1 cellular context compared by ENCODE assay signal in the genomic region with DNA sequence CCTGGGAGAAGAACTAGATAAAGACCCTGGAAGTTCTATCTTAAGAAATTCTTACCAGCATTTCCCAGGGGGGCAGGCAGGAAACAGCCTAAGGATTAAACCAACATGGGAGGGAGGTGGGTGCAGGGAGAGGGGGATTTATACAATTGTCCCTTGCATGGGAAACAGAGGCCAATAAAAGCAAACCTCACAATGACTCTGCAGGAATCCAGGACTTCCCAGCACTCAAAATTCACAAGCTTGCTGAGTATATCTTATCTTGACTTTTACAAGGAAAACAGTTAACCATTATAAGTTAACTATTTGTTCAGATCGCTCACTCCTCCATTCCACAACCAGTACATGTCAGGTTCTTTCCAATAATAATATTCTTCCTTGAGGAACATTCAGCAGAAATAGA.
TF ChIP-seq lines count a peak whose summit lies in the region.

No MANE protein-coding gene starts in this region.

TF ChIP-seq in HEK293, 187 proteins besides CTCF, POLR2A, EP300 and RAD21 (continued from another document):
- TF ChIP-seq, protein P1, sequence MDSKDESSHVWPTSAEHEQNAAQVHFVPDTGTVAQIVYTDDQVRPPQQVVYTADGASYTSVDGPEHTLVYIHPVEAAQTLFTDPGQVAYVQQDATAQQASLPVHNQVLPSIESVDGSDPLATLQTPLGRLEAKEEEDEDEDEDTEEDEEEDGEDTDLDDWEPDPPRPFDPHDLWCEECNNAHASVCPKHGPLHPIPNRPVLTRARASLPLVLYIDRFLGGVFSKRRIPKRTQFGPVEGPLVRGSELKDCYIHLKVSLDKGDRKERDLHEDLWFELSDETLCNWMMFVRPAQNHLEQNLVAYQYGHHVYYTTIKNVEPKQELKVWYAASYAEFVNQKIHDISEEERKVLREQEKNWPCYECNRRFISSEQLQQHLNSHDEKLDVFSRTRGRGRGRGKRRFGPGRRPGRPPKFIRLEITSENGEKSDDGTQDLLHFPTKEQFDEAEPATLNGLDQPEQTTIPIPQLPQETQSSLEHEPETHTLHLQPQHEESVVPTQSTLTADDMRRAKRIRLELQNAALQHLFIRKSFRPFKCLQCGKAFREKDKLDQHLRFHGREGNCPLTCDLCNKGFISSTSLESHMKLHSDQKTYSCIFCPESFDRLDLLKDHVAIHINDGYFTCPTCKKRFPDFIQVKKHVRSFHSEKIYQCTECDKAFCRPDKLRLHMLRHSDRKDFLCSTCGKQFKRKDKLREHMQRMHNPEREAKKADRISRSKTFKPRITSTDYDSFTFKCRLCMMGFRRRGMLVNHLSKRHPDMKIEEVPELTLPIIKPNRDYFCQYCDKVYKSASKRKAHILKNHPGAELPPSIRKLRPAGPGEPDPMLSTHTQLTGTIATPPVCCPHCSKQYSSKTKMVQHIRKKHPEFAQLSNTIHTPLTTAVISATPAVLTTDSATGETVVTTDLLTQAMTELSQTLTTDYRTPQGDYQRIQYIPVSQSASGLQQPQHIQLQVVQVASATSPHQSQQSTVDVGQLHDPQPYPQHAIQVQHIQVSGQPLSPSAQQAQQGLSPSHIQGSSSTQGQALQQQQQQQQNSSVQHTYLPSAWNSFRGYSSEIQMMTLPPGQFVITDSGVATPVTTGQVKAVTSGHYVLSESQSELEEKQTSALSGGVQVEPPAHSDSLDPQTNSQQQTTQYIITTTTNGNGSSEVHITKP (tag by site-specific recombination; IDR thresholded peaks at IDR 0.05) = peak; percentile 79
- TF ChIP-seq, protein P2, sequence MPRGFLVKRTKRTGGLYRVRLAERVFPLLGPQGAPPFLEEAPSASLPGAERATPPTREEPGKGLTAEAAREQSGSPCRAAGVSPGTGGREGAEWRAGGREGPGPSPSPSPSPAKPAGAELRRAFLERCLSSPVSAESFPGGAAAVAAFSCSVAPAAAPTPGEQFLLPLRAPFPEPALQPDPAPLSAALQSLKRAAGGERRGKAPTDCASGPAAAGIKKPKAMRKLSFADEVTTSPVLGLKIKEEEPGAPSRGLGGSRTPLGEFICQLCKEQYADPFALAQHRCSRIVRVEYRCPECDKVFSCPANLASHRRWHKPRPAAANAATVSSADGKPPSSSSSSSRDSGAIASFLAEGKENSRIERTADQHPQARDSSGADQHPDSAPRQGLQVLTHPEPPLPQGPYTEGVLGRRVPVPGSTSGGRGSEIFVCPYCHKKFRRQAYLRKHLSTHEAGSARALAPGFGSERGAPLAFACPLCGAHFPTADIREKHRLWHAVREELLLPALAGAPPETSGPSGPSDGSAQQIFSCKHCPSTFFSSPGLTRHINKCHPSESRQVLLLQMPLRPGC (tag by site-specific recombination; IDR thresholded peaks at IDR 0.05) = no peak
- TF ChIP-seq, protein P3, sequence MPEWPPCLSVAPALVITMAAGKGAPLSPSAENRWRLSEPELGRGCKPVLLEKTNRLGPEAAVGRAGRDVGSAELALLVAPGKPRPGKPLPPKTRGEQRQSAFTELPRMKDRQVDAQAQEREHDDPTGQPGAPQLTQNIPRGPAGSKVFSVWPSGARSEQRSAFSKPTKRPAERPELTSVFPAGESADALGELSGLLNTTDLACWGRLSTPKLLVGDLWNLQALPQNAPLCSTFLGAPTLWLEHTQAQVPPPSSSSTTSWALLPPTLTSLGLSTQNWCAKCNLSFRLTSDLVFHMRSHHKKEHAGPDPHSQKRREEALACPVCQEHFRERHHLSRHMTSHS (tag by site-specific recombination; IDR thresholded peaks at IDR 0.05) = no peak
- no peak for TF ChIP-seq ZNF214 (tag by site-specific recombination; IDR thresholded peaks at IDR 0.05; ENCODE audit: borderline replicate concordance)
- TF ChIP-seq ZFP41 (tag by site-specific recombination; IDR thresholded peaks at IDR 0.05; ENCODE audit: borderline replicate concordance) = no peak
- TF ChIP-seq, protein P4, sequence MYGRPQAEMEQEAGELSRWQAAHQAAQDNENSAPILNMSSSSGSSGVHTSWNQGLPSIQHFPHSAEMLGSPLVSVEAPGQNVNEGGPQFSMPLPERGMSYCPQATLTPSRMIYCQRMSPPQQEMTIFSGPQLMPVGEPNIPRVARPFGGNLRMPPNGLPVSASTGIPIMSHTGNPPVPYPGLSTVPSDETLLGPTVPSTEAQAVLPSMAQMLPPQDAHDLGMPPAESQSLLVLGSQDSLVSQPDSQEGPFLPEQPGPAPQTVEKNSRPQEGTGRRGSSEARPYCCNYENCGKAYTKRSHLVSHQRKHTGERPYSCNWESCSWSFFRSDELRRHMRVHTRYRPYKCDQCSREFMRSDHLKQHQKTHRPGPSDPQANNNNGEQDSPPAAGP (tag by site-specific recombination; IDR thresholded peaks at IDR 0.05) = no peak
- no peak for TF ChIP-seq MEIS1 (CRISPR knock-in tag; IDR thresholded peaks at IDR 0.05; ENCODE audit: borderline replicate concordance)
- TF ChIP-seq ZNF341 (tag by site-specific recombination; IDR thresholded peaks at IDR 0.05; ENCODE audit: low read depth) = peak; percentile 74
- TF ChIP-seq TRIM28 (IDR thresholded peaks at IDR 0.05; ENCODE audit: borderline replicate concordance, low read length) = peak; percentile 55; the same call in 1 of the 2 replicates
- TF ChIP-seq ZNF785 (tag by site-specific recombination; IDR thresholded peaks at IDR 0.05) = no peak
- no peak for TF ChIP-seq KLF7 (tag by site-specific recombination; IDR thresholded peaks at IDR 0.05; ENCODE audit: borderline replicate concordance)
- no peak for TF ChIP-seq SP3 (tag by site-specific recombination; IDR thresholded peaks at IDR 0.05)
- peak; percentile 71; the same call in 1 of the 2 replicates for TF ChIP-seq MZF1 (tag by site-specific recombination; IDR thresholded peaks at IDR 0.05; ENCODE audit: borderline replicate concordance)
- peak; percentile 71; the same call in 1 of the 2 replicates for TF ChIP-seq FEZF1 (tag by site-specific recombination; IDR thresholded peaks at IDR 0.05)
- no peak for TF ChIP-seq ZNF529 (tag by site-specific recombination; IDR thresholded peaks at IDR 0.05; ENCODE audit: insufficient replicate concordance)
- TF ChIP-seq, protein P5, sequence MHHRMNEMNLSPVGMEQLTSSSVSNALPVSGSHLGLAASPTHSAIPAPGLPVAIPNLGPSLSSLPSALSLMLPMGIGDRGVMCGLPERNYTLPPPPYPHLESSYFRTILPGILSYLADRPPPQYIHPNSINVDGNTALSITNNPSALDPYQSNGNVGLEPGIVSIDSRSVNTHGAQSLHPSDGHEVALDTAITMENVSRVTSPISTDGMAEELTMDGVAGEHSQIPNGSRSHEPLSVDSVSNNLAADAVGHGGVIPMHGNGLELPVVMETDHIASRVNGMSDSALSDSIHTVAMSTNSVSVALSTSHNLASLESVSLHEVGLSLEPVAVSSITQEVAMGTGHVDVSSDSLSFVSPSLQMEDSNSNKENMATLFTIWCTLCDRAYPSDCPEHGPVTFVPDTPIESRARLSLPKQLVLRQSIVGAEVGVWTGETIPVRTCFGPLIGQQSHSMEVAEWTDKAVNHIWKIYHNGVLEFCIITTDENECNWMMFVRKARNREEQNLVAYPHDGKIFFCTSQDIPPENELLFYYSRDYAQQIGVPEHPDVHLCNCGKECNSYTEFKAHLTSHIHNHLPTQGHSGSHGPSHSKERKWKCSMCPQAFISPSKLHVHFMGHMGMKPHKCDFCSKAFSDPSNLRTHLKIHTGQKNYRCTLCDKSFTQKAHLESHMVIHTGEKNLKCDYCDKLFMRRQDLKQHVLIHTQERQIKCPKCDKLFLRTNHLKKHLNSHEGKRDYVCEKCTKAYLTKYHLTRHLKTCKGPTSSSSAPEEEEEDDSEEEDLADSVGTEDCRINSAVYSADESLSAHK (tag by site-specific recombination; IDR thresholded peaks at IDR 0.05) = no peak; the same call in 1 of the 2 replicates
- no peak for TF ChIP-seq ZNF311 (tag by site-specific recombination; IDR thresholded peaks at IDR 0.05; ENCODE audit: borderline replicate concordance)
- TF ChIP-seq ZNF623 (tag by site-specific recombination; IDR thresholded peaks at IDR 0.05) = no peak
- TF ChIP-seq ZIC2 (tag by site-specific recombination; IDR thresholded peaks at IDR 0.05) = peak; percentile 55
- TF ChIP-seq ZNF596 (tag by site-specific recombination; IDR thresholded peaks at IDR 0.05) = no peak
- TF ChIP-seq, protein P6, sequence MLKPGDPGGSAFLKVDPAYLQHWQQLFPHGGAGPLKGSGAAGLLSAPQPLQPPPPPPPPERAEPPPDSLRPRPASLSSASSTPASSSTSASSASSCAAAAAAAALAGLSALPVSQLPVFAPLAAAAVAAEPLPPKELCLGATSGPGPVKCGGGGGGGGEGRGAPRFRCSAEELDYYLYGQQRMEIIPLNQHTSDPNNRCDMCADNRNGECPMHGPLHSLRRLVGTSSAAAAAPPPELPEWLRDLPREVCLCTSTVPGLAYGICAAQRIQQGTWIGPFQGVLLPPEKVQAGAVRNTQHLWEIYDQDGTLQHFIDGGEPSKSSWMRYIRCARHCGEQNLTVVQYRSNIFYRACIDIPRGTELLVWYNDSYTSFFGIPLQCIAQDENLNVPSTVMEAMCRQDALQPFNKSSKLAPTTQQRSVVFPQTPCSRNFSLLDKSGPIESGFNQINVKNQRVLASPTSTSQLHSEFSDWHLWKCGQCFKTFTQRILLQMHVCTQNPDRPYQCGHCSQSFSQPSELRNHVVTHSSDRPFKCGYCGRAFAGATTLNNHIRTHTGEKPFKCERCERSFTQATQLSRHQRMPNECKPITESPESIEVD (tag by site-specific recombination; IDR thresholded peaks at IDR 0.05) = peak; percentile 59
- no peak for TF ChIP-seq ZNF366 (tag by site-specific recombination; conservative IDR thresholded peaks at IDR 0.05)
- TF ChIP-seq ZBTB17 (tag by site-specific recombination; IDR thresholded peaks at IDR 0.05) = no peak
- TF ChIP-seq KLF9 (tag by site-specific recombination; IDR thresholded peaks at IDR 0.05; ENCODE audit: low read depth) = no peak
- peak; percentile 29; the same call in 1 of the 2 replicates for TF ChIP-seq ZNF423 (tag by site-specific recombination; IDR thresholded peaks at IDR 0.05)
- TF ChIP-seq, protein P7, sequence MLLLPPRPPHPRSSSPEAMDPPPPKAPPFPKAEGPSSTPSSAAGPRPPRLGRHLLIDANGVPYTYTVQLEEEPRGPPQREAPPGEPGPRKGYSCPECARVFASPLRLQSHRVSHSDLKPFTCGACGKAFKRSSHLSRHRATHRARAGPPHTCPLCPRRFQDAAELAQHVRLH (tag by site-specific recombination; IDR thresholded peaks at IDR 0.05) = no peak
- no peak for TF ChIP-seq ZNF426 (tag by site-specific recombination; IDR thresholded peaks at IDR 0.05)
- TF ChIP-seq ZNF114 (tag by site-specific recombination; IDR thresholded peaks at IDR 0.05) = no peak
- TF ChIP-seq ZNF2 (tag by site-specific recombination; IDR thresholded peaks at IDR 0.05) = no peak
- TF ChIP-seq ZNF707 (tag by site-specific recombination; IDR thresholded peaks at IDR 0.05) = no peak
- no peak for TF ChIP-seq ZNF121 (tag by site-specific recombination; IDR thresholded peaks at IDR 0.05)
- no peak for TF ChIP-seq ZNF324 (tag by site-specific recombination; IDR thresholded peaks at IDR 0.05)
- TF ChIP-seq, protein P8, sequence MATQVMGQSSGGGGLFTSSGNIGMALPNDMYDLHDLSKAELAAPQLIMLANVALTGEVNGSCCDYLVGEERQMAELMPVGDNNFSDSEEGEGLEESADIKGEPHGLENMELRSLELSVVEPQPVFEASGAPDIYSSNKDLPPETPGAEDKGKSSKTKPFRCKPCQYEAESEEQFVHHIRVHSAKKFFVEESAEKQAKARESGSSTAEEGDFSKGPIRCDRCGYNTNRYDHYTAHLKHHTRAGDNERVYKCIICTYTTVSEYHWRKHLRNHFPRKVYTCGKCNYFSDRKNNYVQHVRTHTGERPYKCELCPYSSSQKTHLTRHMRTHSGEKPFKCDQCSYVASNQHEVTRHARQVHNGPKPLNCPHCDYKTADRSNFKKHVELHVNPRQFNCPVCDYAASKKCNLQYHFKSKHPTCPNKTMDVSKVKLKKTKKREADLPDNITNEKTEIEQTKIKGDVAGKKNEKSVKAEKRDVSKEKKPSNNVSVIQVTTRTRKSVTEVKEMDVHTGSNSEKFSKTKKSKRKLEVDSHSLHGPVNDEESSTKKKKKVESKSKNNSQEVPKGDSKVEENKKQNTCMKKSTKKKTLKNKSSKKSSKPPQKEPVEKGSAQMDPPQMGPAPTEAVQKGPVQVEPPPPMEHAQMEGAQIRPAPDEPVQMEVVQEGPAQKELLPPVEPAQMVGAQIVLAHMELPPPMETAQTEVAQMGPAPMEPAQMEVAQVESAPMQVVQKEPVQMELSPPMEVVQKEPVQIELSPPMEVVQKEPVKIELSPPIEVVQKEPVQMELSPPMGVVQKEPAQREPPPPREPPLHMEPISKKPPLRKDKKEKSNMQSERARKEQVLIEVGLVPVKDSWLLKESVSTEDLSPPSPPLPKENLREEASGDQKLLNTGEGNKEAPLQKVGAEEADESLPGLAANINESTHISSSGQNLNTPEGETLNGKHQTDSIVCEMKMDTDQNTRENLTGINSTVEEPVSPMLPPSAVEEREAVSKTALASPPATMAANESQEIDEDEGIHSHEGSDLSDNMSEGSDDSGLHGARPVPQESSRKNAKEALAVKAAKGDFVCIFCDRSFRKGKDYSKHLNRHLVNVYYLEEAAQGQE (tag by site-specific recombination; IDR thresholded peaks at IDR 0.05) = no peak
- TF ChIP-seq ZNF174 (tag by site-specific recombination; IDR thresholded peaks at IDR 0.05) = no peak
- no peak for TF ChIP-seq ZNF621 (tag by site-specific recombination; IDR thresholded peaks at IDR 0.05)
- TF ChIP-seq ZNF843 (tag by site-specific recombination; IDR thresholded peaks at IDR 0.05) = peak; percentile 58; the same call in 1 of the 2 replicates
